ENCODE assay signal across 21 cellular contexts in the genomic region with DNA sequence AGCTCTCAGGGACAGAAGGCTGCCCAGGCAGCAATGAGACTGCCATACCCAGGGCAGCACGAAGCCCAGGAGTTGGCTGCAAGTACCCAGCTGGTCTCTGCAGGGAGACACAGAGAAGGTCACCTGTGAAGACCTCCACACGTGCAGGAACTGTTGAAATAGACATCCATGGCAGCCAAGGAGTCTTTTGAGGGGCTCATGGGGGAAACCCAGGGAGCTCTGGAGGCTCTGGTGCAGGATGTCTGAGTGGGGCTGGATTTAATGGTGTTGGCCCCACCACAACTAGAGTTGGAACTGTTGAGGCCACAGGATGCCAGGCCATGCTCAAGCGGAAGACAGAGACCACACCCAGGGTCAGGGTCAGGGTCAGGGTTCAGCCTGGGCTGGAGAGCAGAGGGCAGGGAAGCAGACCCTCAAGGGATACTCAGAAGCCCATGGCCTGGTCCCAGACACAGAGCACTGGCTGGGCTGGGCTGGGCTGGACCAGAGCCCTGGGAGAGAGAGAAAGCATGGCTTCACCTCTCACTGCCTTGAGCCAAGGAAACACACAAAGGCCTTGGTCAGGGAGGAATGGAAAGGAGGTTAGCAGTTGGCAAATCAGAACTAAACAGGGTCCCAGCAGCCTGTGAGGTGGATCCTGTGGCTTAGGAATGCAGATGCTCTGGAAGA. TPM values are rescaled to one million over a fixed set of nuclear protein-coding genes. Genes with fewer than 3 reads are reported as not detected.
A peak's percentile ranks its signal among the peaks of the same experiment; 100 is the strongest.
DNase-seq lines count a peak whose midpoint lies in the region; ATAC-seq, FAIRE-seq and TF ChIP-seq lines count a peak whose summit lies in the region.
"Had no signal": no experiment of that assay in that cellular context is flagged by ENCODE, and none has a peak within 500 bp of the region (broad histone marks: within the 10 kb centered on the region; RNA-seq: fewer than 3 reads in every experiment).

No MANE protein-coding gene starts in this region.

- TF ChIP-seq POLR2A in HepG2 (IDR thresholded peaks at IDR 0.05; ENCODE audit: insufficient read depth in 1 of 2, low read depth in 2 of 2, low read length in 2 of 2) (no peak), gastroesophageal sphincter (IDR thresholded peaks at IDR 0.05) (no peak)

- no peak overlapping the region for H3K4me3 ChIP-seq in liver (ENCODE audit: low read depth in 1 of 3, low read length in 3 of 3)
- no peak overlapping the region for H3K4me3 ChIP-seq in HepG2 (replicated peaks in 1 of 3; ENCODE audit: insufficient read depth in 1 of 3, low read depth in 2 of 3, low read length in 3 of 3)
- H3K4me3 ChIP-seq in gastroesophageal sphincter, result no peak overlapping the region
- H3K4me3 ChIP-seq: SJSA1 had no signal

- TF ChIP-seq EP300 in HepG2 (IDR thresholded peaks at IDR 0.05; ENCODE audit: low read depth in 2 of 2, low read length in 2 of 2), result no peak
- no peak for TF ChIP-seq EP300 in HepG2 (CRISPR knock-in tag; IDR thresholded peaks at IDR 0.05; ENCODE audit: borderline replicate concordance)
- TF ChIP-seq EP300 in gastroesophageal sphincter (IDR thresholded peaks at IDR 0.05), result no peak

- H3K4me3 Mint-ChIP-seq in progenitor cell of endocrine pancreas (ENCODE audit: low read depth), result no peak overlapping the region
- H3K4me3 Mint-ChIP-seq: B cell; CD4-positive, CD25-positive, alpha-beta regulatory T cell had no signal

- H3K27me3 ChIP-seq in liver (ENCODE audit: control insufficient read depth in 4 of 4, insufficient read depth in 4 of 4, low read length in 3 of 4), result no peaks in the 10 kb centered on the region
- H3K27me3 ChIP-seq in HepG2 (ENCODE audit: control insufficient read depth in 1 of 2, insufficient read depth in 2 of 2, low read length in 2 of 2), result no peaks in the 10 kb centered on the region
- H3K27me3 ChIP-seq in gastroesophageal sphincter, result no peaks in the 10 kb centered on the region
- H3K27me3 ChIP-seq: SJSA1 had no signal

- no peak for ATAC-seq in HepG2
- no peak for ATAC-seq in gastroesophageal sphincter
- ATAC-seq: PC-3 had no signal

- peaks cover 2% of the 10 kb centered on the region for H3K36me3 Mint-ChIP-seq in progenitor cell of endocrine pancreas (ENCODE audit: insufficient read depth)
- H3K36me3 Mint-ChIP-seq: CD4-positive, CD25-positive, alpha-beta regulatory T cell had no signal

- no peak overlapping the region for H2AFZ ChIP-seq in HepG2 (ENCODE audit: low read length)

- no peak for FAIRE-seq in HepG2 (lab: Jason Lieb, UNC)

- peaks cover 3% of the 10 kb centered on the region for H3K9me3 Mint-ChIP-seq in progenitor cell of endocrine pancreas (ENCODE audit: low read depth)

- H3K9me3 ChIP-seq in liver (ENCODE audit: control insufficient read depth in 4 of 4, low read length in 3 of 4) (peaks cover 0 to 7% (median 3%) of the 10 kb centered on the region in 4 donors), HepG2 (ENCODE audit: low read length) (peaks cover 7% of the 10 kb centered on the region; the same call in 1 of the 2 replicates), gastroesophageal sphincter (no peaks in the 10 kb centered on the region)
- H3K9me3 ChIP-seq: SJSA1 had no signal

- H3K9ac ChIP-seq in liver (ENCODE audit: low read depth in 1 of 2, low read length in 2 of 2) (no peak overlapping the region), HepG2 (ENCODE audit: insufficient read depth, low read depth, low read length) (no peak overlapping the region)

- CTCF ChIA-PET in HepG2 (lab: Yijun Ruan, JAX; ENCODE audit: low intra/inter-chr PET ratio, low total read pairs), result no interaction called here

- 79% methylated on average over 3 of the region's 3 CpGs for WGBS in liver
- WGBS in HepG2 (ENCODE audit: low lambda C conversion rate), result 0% methylated on average over 2 of the region's 3 CpGs
- 86% methylated on average over 1 of the region's 3 CpGs; no CpG with 5 or more reads in 1 of the 2 donors for WGBS in gastroesophageal sphincter (ENCODE audit: low coverage in 1 of 2), 2 donors

- intact Hi-C loops in HepG2 (cut with micrococcal nuclease; ENCODE audit: unreplicated experiment), result no loop called here

- in situ Hi-C loops in HepG2 (cut with HindIII; ENCODE audit: extremely low pct_ligation_motif_present, low pct_unique_long_range_greater_than_20kb), result no loop called here

- POLR2A ChIA-PET in HepG2 (lab: Yijun Ruan, JAX), result no interaction called here

- H3K27ac ChIP-seq in liver (ENCODE audit: low read depth in 1 of 2, low read length in 2 of 2) (no peak overlapping the region), HepG2 (ENCODE audit: extremely low read length, insufficient read depth, low read length) (no peak overlapping the region), gastroesophageal sphincter (peak overlapping the region in 3 of 4 donors; percentile 71 to 79 (median 77))
- H3K27ac ChIP-seq: SJSA1 had no signal

- no peaks in the 10 kb centered on the region for H3K79me2 ChIP-seq in HepG2 (ENCODE audit: insufficient read depth, low read length)

- H3K4me1 ChIP-seq in liver (ENCODE audit: control insufficient read depth in 4 of 4, insufficient read depth in 4 of 4, low read length in 3 of 4), result no peaks in the 10 kb centered on the region
- no peaks in the 10 kb centered on the region for H3K4me1 ChIP-seq in HepG2 (ENCODE audit: insufficient read depth, low read length)
- peaks cover 0 to 55% (median 0%) of the 10 kb centered on the region in 3 donors for H3K4me1 ChIP-seq in gastroesophageal sphincter
- H3K4me1 ChIP-seq: SJSA1 had no signal

- no peak for DNase-seq in HepG2 (ENCODE audit: low spot score)
- DNase-seq in progenitor cell of endocrine pancreas (ENCODE audit: low spot score, unreplicated experiment), result no peak
- DNase-seq in occipital lobe (lab: John Stamatoyannopoulos, UW), result no peak
- no peak for DNase-seq in GM20000 (ENCODE audit: low spot score)
- no peak for DNase-seq in HuH-7 (ENCODE audit: low spot score)
- no peak for DNase-seq in SIG-M5 (lab: John Stamatoyannopoulos, UW)
- DNase-seq: CD4-positive, CD25-positive, alpha-beta regulatory T cell; COR-L47; DMS 273 treated with DMSO at 0.1 percent for 48 hours; GF-D8; GOT3; KG1; NCI-H1417 treated with DMSO at 0.1 percent for 48 hours; NCI-H187 treated with DMSO at 0.1 percent for 48 hours; NCI-H2227 treated with DMSO at 0.1 percent for 48 hours; NCI-H524; PC-3 had no signal

- H3K36me3 ChIP-seq in liver (ENCODE audit: control insufficient read depth in 4 of 4, insufficient read depth in 3 of 4, low read depth in 1 of 4, low read length in 3 of 4), result no peaks in the 10 kb centered on the region
- H3K36me3 ChIP-seq in HepG2 (replicated peaks in 1 of 2; ENCODE audit: control insufficient read depth in 1 of 2, insufficient read depth in 2 of 2, low read length in 2 of 2), result no peaks in the 10 kb centered on the region
- H3K36me3 ChIP-seq in gastroesophageal sphincter, result peaks cover 0 to 17% of the 10 kb centered on the region in 2 donors
- H3K36me3 ChIP-seq: SJSA1 had no signal

- H3K27ac Mint-ChIP-seq in progenitor cell of endocrine pancreas, result peak overlapping the region; percentile 73
- H3K27ac Mint-ChIP-seq: B cell; CD4-positive, CD25-positive, alpha-beta regulatory T cell had no signal

- no peak overlapping the region for H3K4me2 ChIP-seq in HepG2 (ENCODE audit: low read depth, low read length)

- no peaks in the 10 kb centered on the region for H3K27me3 Mint-ChIP-seq in progenitor cell of endocrine pancreas
- H3K27me3 Mint-ChIP-seq: CD4-positive, CD25-positive, alpha-beta regulatory T cell had no signal

- H4K20me1 ChIP-seq in HepG2 (ENCODE audit: insufficient read depth, low read length), result no peaks in the 10 kb centered on the region

- TF ChIP-seq RAD21 in liver (IDR thresholded peaks at IDR 0.05) (no peak), HepG2 (CRISPR knock-in tag; IDR thresholded peaks at IDR 0.05) (no peak)

- no peak for TF ChIP-seq CTCF in liver (IDR thresholded peaks at IDR 0.05; ENCODE audit: low read depth, low read length, missing input control)
- TF ChIP-seq CTCF in HepG2 (CRISPR knock-in tag; IDR thresholded peaks at IDR 0.05), result no peak
- TF ChIP-seq CTCF in gastroesophageal sphincter (IDR thresholded peaks at IDR 0.05), result no peak
- TF ChIP-seq CTCF in progenitor cell of endocrine pancreas (IDR thresholded peaks at IDR 0.05; ENCODE audit: unreplicated experiment), result no peak
- no peak for TF ChIP-seq CTCF in GM20000 (IDR thresholded peaks at IDR 0.05; ENCODE audit: extremely low read depth, missing control alignments)

- BruUV-seq in HepG2 (replicated peaks; lab: Mats Ljungman, UMichigan), result no TSS peak

- no peaks in the 10 kb centered on the region for H3K4me1 Mint-ChIP-seq in progenitor cell of endocrine pancreas (ENCODE audit: low read depth)
- H3K4me1 Mint-ChIP-seq: B cell; CD4-positive, CD25-positive, alpha-beta regulatory T cell had no signal

TF ChIP-seq in liver, 16 proteins besides CTCF, POLR2A, EP300 and RAD21 (continues in another document):
- no peak for TF ChIP-seq FOXA1 (IDR thresholded peaks at IDR 0.05)

TF ChIP-seq in HepG2, 621 proteins besides CTCF, POLR2A, EP300 and RAD21 (continues in another document):
- TF ChIP-seq KMT2A (CRISPR knock-in tag; IDR thresholded peaks at IDR 0.05), result no peak

RNA-seq across cellular contexts. Expression of a gene that starts 21.4 kb away (rescaled TPM):
- total RNA-seq in liver (1 to 10 TPM; 1.9 to 5.0 TPM), HepG2 (2016; rRNA removed; fragmentation: Illumina TruSeq; extraction: Trizol) (0.13 and 0.28 TPM in 2 replicates), gastroesophageal sphincter (10 to 100 TPM; 23.3 to 87.7 (median 47.8) TPM), progenitor cell of endocrine pancreas (2.8 and 3.3 TPM in 2 replicates), occipital lobe (13.9 TPM)
- polyA plus RNA-seq in liver (1 to 10 TPM; 1.5 to 1.8 TPM), HepG2 (2011; rRNA removed) (0.29 and 0.33 TPM in 2 replicates)
- not detected in 2 replicates for total RNA-seq in HepG2 (2016; cell fraction: cytosol; rRNA removed; fragmentation: Illumina TruSeq; extraction: Trizol; ENCODE audit: low read depth)
- total RNA-seq in HepG2 (2016; cell fraction: insoluble cytoplasmic fraction; rRNA removed; fragmentation: Illumina TruSeq; extraction: Trizol), result 0.04 and 0.32 TPM in 2 replicates
- 0.03 and 0.06 TPM in 2 replicates for total RNA-seq in HepG2 (2016; cell fraction: membrane; rRNA removed; fragmentation: Illumina TruSeq; extraction: Trizol)
- 0.16 and 0.68 TPM in 2 replicates for total RNA-seq in HepG2 (2016; cell fraction: nucleus; rRNA removed; fragmentation: Illumina TruSeq; extraction: Trizol)
- 0.13 and 0.15 TPM in 2 replicates for polyA plus RNA-seq in HepG2 (2011; cell fraction: cytosol; rRNA removed)
- polyA plus RNA-seq in HepG2 (2011; cell fraction: nucleus; rRNA removed), result 1.6 and 1.9 TPM in 2 replicates
- polyA plus RNA-seq in HepG2 (2012), result 0.23 and 0.30 TPM in 2 replicates
- polyA plus RNA-seq in HepG2 (2016; cell fraction: cytosol; fragmentation: Illumina TruSeq; extraction: Trizol; ENCODE audit: low read depth), result not detected in 2 replicates
- 0.07 and 0.20 TPM in 2 replicates for polyA plus RNA-seq in HepG2 (2016; cell fraction: insoluble cytoplasmic fraction; fragmentation: Illumina TruSeq; extraction: Trizol; ENCODE audit: low read depth)
- polyA plus RNA-seq in HepG2 (2016; cell fraction: membrane; fragmentation: Illumina TruSeq; extraction: Trizol; ENCODE audit: low read depth), result 0.05 TPM in 1 of 2 replicates, not detected in the other
- 1.0 and 1.3 TPM in 2 replicates for polyA plus RNA-seq in HepG2 (2016; cell fraction: nucleus; fragmentation: Illumina TruSeq; extraction: Trizol; ENCODE audit: insufficient read depth, low read depth)
- polyA minus RNA-seq in HepG2 (2011; rRNA and poly(A)+ RNA removed; ENCODE audit: low replicate concordance), result 0.44 and 30.1 TPM in 2 replicates
- polyA minus RNA-seq in HepG2 (2011; cell fraction: cytosol; rRNA and poly(A)+ RNA removed), result 0.30 and 0.44 TPM in 2 replicates
- polyA minus RNA-seq in HepG2 (2011; cell fraction: nucleus; rRNA and poly(A)+ RNA removed), result 0.50 and 0.52 TPM in 2 replicates

Comparison
In these comparisons a context has a peak if more than half of its experiments do, and no peak if none do; other contexts are left out.
1. H3K27ac ChIP-seq: peak in gastroesophageal sphincter (3 of 4); none in liver (0 of 2) and HepG2 (single experiment).